8 cellular contexts compared by ENCODE assay signal in the genomic region with DNA sequence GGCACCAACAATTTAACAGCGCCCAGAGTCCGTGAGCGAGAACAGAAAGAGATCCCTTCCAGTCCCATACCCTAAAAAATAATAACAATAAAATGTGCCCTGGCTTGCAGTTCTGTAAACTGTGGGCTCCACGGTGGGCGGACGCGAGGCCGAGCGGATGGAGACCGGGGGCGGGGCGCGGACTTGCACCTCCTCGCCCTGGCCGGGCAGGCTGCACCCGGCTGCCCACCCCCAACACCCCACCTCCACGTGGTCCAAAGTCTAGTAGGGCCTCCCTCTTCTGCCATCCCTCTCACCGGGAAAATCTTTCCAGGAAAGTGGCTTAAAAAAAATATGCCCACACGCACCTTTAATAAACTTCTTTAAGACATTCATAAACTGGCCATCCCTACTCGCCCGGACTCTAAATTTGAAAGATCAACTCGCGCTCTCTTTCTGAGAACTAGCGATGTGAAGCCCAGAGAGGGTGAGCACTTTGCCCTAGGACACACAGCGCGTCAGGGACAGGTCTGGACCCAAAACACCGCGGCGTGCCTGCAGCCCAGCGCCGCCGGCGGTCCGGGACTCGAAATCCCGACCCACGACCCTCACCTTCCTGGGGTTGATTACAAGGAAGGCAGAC. TPM values are rescaled to one million over a fixed set of nuclear protein-coding genes. Genes with fewer than 3 reads are reported as not detected.
A peak's percentile ranks its signal among the peaks of the same experiment; 100 is the strongest.
DNase-seq lines count a peak whose midpoint lies in the region; ATAC-seq and TF ChIP-seq lines count a peak whose summit lies in the region.
"Had no signal": no experiment of that assay in that cellular context is flagged by ENCODE, and none has a peak within 500 bp of the region (broad histone marks: within the 10 kb centered on the region; RNA-seq: fewer than 3 reads in every experiment).

No MANE protein-coding gene starts in this region.

- H2BK12ac ChIP-seq in H9 (ENCODE audit: insufficient read length, low read depth, low read length) = no peak overlapping the region

- peaks cover 31% of the 10 kb centered on the region for H3K23me2 ChIP-seq in H9 (ENCODE audit: insufficient read length, low read depth, low read length, poor library complexity, severe bottlenecking)

- H3K27ac ChIP-seq in H9 (ENCODE audit: insufficient read length, low read depth, low read length) = no peak overlapping the region
- H3K27ac ChIP-seq in esophagus muscularis mucosa (replicated peaks in 1 of 4) = peak overlapping the region in 1 of 4 donors; percentile 44

- H3K4me1 Mint-ChIP-seq in H9 = peaks cover 28 to 62% of the 10 kb centered on the region in 2 experiments

- peaks cover 39% of the 10 kb centered on the region for H3K27me3 Mint-ChIP-seq in H9 (ENCODE audit: low read depth)

- no peak overlapping the region for H3K4ac ChIP-seq in H9 (ENCODE audit: low read depth, low read length)

- no peak overlapping the region for H2BK120ac ChIP-seq in H9 (ENCODE audit: low read depth, low read length, poor library complexity, severe bottlenecking)

- H4K8ac ChIP-seq in H9 (replicated peaks; ENCODE audit: insufficient read length, low read depth, low read length) = no peak overlapping the region

- H3K4me2 ChIP-seq in H9 (ENCODE audit: insufficient read depth, insufficient read length, low read length) = peak overlapping the region; percentile 98
- peak overlapping the region; percentile 92 for H3K4me2 ChIP-seq in skeletal muscle satellite cell (ENCODE audit: low read length)

- no peak overlapping the region for H3K9ac ChIP-seq in H9 (ENCODE audit: extremely low read depth, insufficient read length, low read length)
- H3K9ac ChIP-seq in skeletal muscle satellite cell (ENCODE audit: low read depth, low read length) = no peak overlapping the region

- H3K4me1 ChIP-seq in H9 (ENCODE audit: insufficient read depth, low read length) = 0 out of 2 replicates have a peak, but pooled peaks cover 8% of the 10 kb centered on the region
- peaks cover 39 to 57% (median 56%) of the 10 kb centered on the region in 4 donors for H3K4me1 ChIP-seq in esophagus muscularis mucosa
- peaks cover 20% of the 10 kb centered on the region for H3K4me1 ChIP-seq in skeletal muscle satellite cell (ENCODE audit: control insufficient read depth, insufficient read depth, low read length)

- TF ChIP-seq EP300 in esophagus muscularis mucosa (IDR thresholded peaks at IDR 0.05) = no peak

- no peak overlapping the region for H3K27ac Mint-ChIP-seq in H9

- DNase-seq in H9 (no peak), SK-N-DZ (ENCODE audit: low spot score) (peak; percentile 15), esophagus muscularis mucosa (ENCODE audit: extremely low spot score) (no peak), NCI-H2196 (lab: John Stamatoyannopoulos, UW; ENCODE audit: unreplicated experiment) (no peak)

- H3K36me3 Mint-ChIP-seq in H9 (ENCODE audit: insufficient read depth in 1 of 3, low read depth in 3 of 3) = no peaks in the 10 kb centered on the region

- H3K4me3 Mint-ChIP-seq in H9 = peak overlapping the region; percentile 80 to 84

- H3T11ph ChIP-seq in H9 (ENCODE audit: low read length) = no peak overlapping the region

- no peak overlapping the region for H2BK5ac ChIP-seq in H9 (ENCODE audit: insufficient read length, low read length)

- no peaks in the 10 kb centered on the region; the same call in 1 of the 2 replicates for H3K79me2 ChIP-seq in H9 (ENCODE audit: insufficient read depth, low read length)

- TF ChIP-seq CTCF in H9 (conservative IDR thresholded peaks at IDR 0.05) (no peak), esophagus muscularis mucosa (IDR thresholded peaks at IDR 0.05) (no peak)

- H3K4me3 ChIP-seq in esophagus muscularis mucosa (peak overlapping the region; percentile 35 to 51 (median 36)), skeletal muscle satellite cell (ENCODE audit: low read length) (peak overlapping the region; percentile 57)

- H3K56ac ChIP-seq in H9 (ENCODE audit: insufficient read length, low read depth, low read length) = no peak overlapping the region

- TF ChIP-seq POLR2A in esophagus muscularis mucosa (IDR thresholded peaks at IDR 0.05; ENCODE audit: low read depth) = no peak

- H3K36me3 ChIP-seq in esophagus muscularis mucosa (no peaks in the 10 kb centered on the region), skeletal muscle satellite cell (ENCODE audit: insufficient read depth, low read length) (no peaks in the 10 kb centered on the region)

- ATAC-seq in HG03045 (IDR thresholded peaks at IDR 0.05; ENCODE audit: unreplicated experiment) (no peak), GM19395 (IDR thresholded peaks at IDR 0.05; ENCODE audit: unreplicated experiment) (no peak)

- H2BK20ac ChIP-seq in H9 (ENCODE audit: low read depth, low read length, poor library complexity, severe bottlenecking) = no peak overlapping the region

- no peak overlapping the region for H3K18ac ChIP-seq in H9 (ENCODE audit: insufficient read length, low read depth, low read length)

- H4K20me1 ChIP-seq in H9 (ENCODE audit: control insufficient read depth, insufficient read depth, insufficient read length) = no peaks in the 10 kb centered on the region

- intact Hi-C loops in esophagus muscularis mucosa (cut with DNase I) = no loop called here

- no peaks in the 10 kb centered on the region for H3K79me1 ChIP-seq in H9 (ENCODE audit: insufficient read depth, low read depth, low read length, poor library complexity, severe bottlenecking)

- peaks cover 0 to 4% of the 10 kb centered on the region in 2 experiments; a peak in 1 of 5 replicates for H3K9me3 Mint-ChIP-seq in H9

- H3K9me3 ChIP-seq in H9 (ENCODE audit: control insufficient read depth, low read depth, low read length) (no peaks in the 10 kb centered on the region), esophagus muscularis mucosa (no peaks in the 10 kb centered on the region), skeletal muscle satellite cell (replicated peaks; ENCODE audit: low read length) (no peaks in the 10 kb centered on the region)

- no peak overlapping the region; the same call in 1 of the 2 replicates for H3K14ac ChIP-seq in H9 (ENCODE audit: insufficient read depth, low read length)

- no peak overlapping the region for H2AFZ ChIP-seq in H9 (ENCODE audit: low read length)

- H4K5ac ChIP-seq in H9 (ENCODE audit: insufficient read length, low read depth, low read length) = no peak overlapping the region

- no CpG with 5 or more reads among the region's 37 CpGs for whole genome bisulfite sequencing in H9 (ENCODE audit: extremely low coverage, insufficient read length, low lambda C conversion rate)
- 8% methylated on average over 22 of the region's 37 CpGs for WGBS in esophagus muscularis mucosa

- no peak overlapping the region for H2BK15ac ChIP-seq in H9 (ENCODE audit: low read depth, low read length)

- no peak overlapping the region for H3K23ac ChIP-seq in H9 (ENCODE audit: insufficient read length, low read depth, low read length)

- H2AK5ac ChIP-seq in H9 (ENCODE audit: insufficient read length, low read length) = no peak overlapping the region

- H3K27me3 ChIP-seq in H9 (ENCODE audit: insufficient read depth, low read length) (no peaks in the 10 kb centered on the region; the same call in 1 of the 2 replicates), esophagus muscularis mucosa (peaks cover 0 to 91% (median 60%) of the 10 kb centered on the region in 4 donors), skeletal muscle satellite cell (ENCODE audit: control insufficient read depth, insufficient read depth, low read length) (peaks cover 78% of the 10 kb centered on the region)

- H4K91ac ChIP-seq in H9 (ENCODE audit: insufficient read length, low read depth, low read length) = no peak overlapping the region

RNA-seq across cellular contexts. Expression of a gene that starts 1.8 kb away (rescaled TPM):
- total RNA-seq in H9 (2021) = 4.9 and 5.1 TPM in 2 replicates
- 3.2 and 3.6 TPM in 2 replicates for polyA plus RNA-seq in SK-N-DZ (2014; cell fraction: cytosol; rRNA removed)
- 2.2 and 3.2 TPM in 2 replicates for polyA plus RNA-seq in SK-N-DZ (2014; cell fraction: nucleus; rRNA removed)
- total RNA-seq in esophagus muscularis mucosa = under 1 TPM; 0.34 to 0.65 (median 0.46) TPM
- total RNA-seq in skeletal muscle satellite cell (2012; rRNA removed) = under 0.01 TPM in 2 replicates
- total RNA-seq: NCI-H460 had no signal
